ENCODE assay signal across 8 cellular contexts in genomic region chr2:58240595-58240937, GRCh38.
DNase-seq lines count a peak whose midpoint lies in the region; ATAC-seq lines count a peak whose summit lies in the region.

No MANE protein-coding gene starts in this region.

- peaks cover 25% of the 10 kb centered on the region for H3K4me1 Mint-ChIP-seq in T-helper 2 cell treated with Interferon-gamma antibody and Interleukin-4, amounts not matched to agents 5 μg/mL and 100 μg/mL, for 36 hours (ENCODE audit: low read depth)
- peaks cover 20% of the 10 kb centered on the region for H3K4me1 Mint-ChIP-seq in activated naive CD8-positive, alpha-beta T cell (ENCODE audit: low read depth)
- peaks cover 31% of the 10 kb centered on the region for H3K4me1 Mint-ChIP-seq in stimulated activated effector memory CD8-positive, alpha-beta T cell treated with anti-CD3 and anti-CD28 coated beads, Interleukin-12 subunit alpha, Interleukin-12 subunit beta, amount 100 ng/mL, for 72 hours

- H3K27me3 ChIP-seq in iPS-18a (ENCODE audit: control insufficient read depth, insufficient read depth, low read length): no peaks in the 10 kb centered on the region

- no peaks in the 10 kb centered on the region for H3K36me3 Mint-ChIP-seq in T-helper 2 cell treated with Interferon-gamma antibody and Interleukin-4, amounts not matched to agents 5 μg/mL and 100 μg/mL, for 36 hours (ENCODE audit: low read depth)
- H3K36me3 Mint-ChIP-seq in activated naive CD8-positive, alpha-beta T cell: no peaks in the 10 kb centered on the region
- peaks cover 15% of the 10 kb centered on the region for H3K36me3 Mint-ChIP-seq in stimulated activated effector memory CD8-positive, alpha-beta T cell treated with anti-CD3 and anti-CD28 coated beads, Interleukin-12 subunit alpha, Interleukin-12 subunit beta, amount 100 ng/mL, for 72 hours

- H3K27ac Mint-ChIP-seq in T-helper 2 cell treated with Interferon-gamma antibody and Interleukin-4, amounts not matched to agents 5 μg/mL and 100 μg/mL, for 36 hours: peak overlapping the region; percentile 84
- peak overlapping the region; percentile 71 for H3K27ac Mint-ChIP-seq in activated naive CD8-positive, alpha-beta T cell
- peak overlapping the region; percentile 95 for H3K27ac Mint-ChIP-seq in stimulated activated effector memory CD8-positive, alpha-beta T cell treated with anti-CD3 and anti-CD28 coated beads, Interleukin-12 subunit alpha, Interleukin-12 subunit beta, amount 100 ng/mL, for 72 hours

- peak; percentile 5 for ATAC-seq in stimulated activated effector memory CD8-positive, alpha-beta T cell treated with anti-CD3 and anti-CD28 coated beads, Interleukin-12 subunit alpha, Interleukin-12 subunit beta, amount 100 ng/mL, for 72 hours

- H3K9me3 ChIP-seq in KOPT-K1 (ENCODE audit: insufficient read depth, low read length, poor library complexity, severe bottlenecking) (no peaks in the 10 kb centered on the region), iPS-18a (ENCODE audit: control insufficient read depth, low read depth, low read length) (no peaks in the 10 kb centered on the region)

- H3K4me1 ChIP-seq in iPS-18a (ENCODE audit: control insufficient read depth, low read depth, low read length): peaks cover 41% of the 10 kb centered on the region

- H3K27ac ChIP-seq in KOPT-K1 (ENCODE audit: low read depth, low read length, poor library complexity, severe bottlenecking) (peak overlapping the region; percentile 93), iPS-18a (ENCODE audit: low read length) (peak overlapping the region; percentile 37)

- peaks cover 9% of the 10 kb centered on the region for H3K27me3 Mint-ChIP-seq in T-helper 2 cell treated with Interferon-gamma antibody and Interleukin-4, amounts not matched to agents 5 μg/mL and 100 μg/mL, for 36 hours (ENCODE audit: low read depth)
- H3K27me3 Mint-ChIP-seq in activated naive CD8-positive, alpha-beta T cell: peaks cover 5% of the 10 kb centered on the region

- no peaks in the 10 kb centered on the region for H3K9me3 Mint-ChIP-seq in T-helper 2 cell treated with Interferon-gamma antibody and Interleukin-4, amounts not matched to agents 5 μg/mL and 100 μg/mL, for 36 hours
- H3K9me3 Mint-ChIP-seq in activated naive CD8-positive, alpha-beta T cell (ENCODE audit: low read depth): no peaks in the 10 kb centered on the region
- H3K9me3 Mint-ChIP-seq in stimulated activated effector memory CD8-positive, alpha-beta T cell treated with anti-CD3 and anti-CD28 coated beads, Interleukin-12 subunit alpha, Interleukin-12 subunit beta, amount 100 ng/mL, for 72 hours: no peaks in the 10 kb centered on the region

- DNase-seq in T-helper 2 cell treated with Interferon-gamma antibody and Interleukin-4, amounts not matched to agents 5 μg/mL and 100 μg/mL, for 36 hours (ENCODE audit: low spot score): no peak
- DNase-seq in T-helper 2 cell (no peak), GDM1 (lab: John Stamatoyannopoulos, UW) (no peak)
- no peak for DNase-seq in stimulated activated effector memory CD8-positive, alpha-beta T cell treated with anti-CD3 and anti-CD28 coated beads, Interleukin-12 subunit alpha, Interleukin-12 subunit beta, amount 100 ng/mL, for 72 hours (ENCODE audit: low spot score in 2 of 2)
- no peak for DNase-seq in activated CD4-positive, CD25-positive, alpha-beta regulatory T cell treated with anti-CD3 and anti-CD28 coated beads, Interleukin-2, amount 50 U/mL, for 72 hours

- H3K36me3 ChIP-seq in KOPT-K1 (ENCODE audit: insufficient read depth, low read length) (no peaks in the 10 kb centered on the region), iPS-18a (ENCODE audit: control insufficient read depth, low read depth, low read length) (no peaks in the 10 kb centered on the region)

- peak overlapping the region; percentile 93 for H3K9ac ChIP-seq in iPS-18a (ENCODE audit: low read length)

- H3K4me3 Mint-ChIP-seq in T-helper 2 cell treated with Interferon-gamma antibody and Interleukin-4, amounts not matched to agents 5 μg/mL and 100 μg/mL, for 36 hours: peak overlapping the region; percentile 94
- peak overlapping the region; percentile 94 for H3K4me3 Mint-ChIP-seq in activated naive CD8-positive, alpha-beta T cell
- H3K4me3 Mint-ChIP-seq in stimulated activated effector memory CD8-positive, alpha-beta T cell treated with anti-CD3 and anti-CD28 coated beads, Interleukin-12 subunit alpha, Interleukin-12 subunit beta, amount 100 ng/mL, for 72 hours: peak overlapping the region; percentile 93

- peak overlapping the region; percentile 83 for H3K4me3 ChIP-seq in iPS-18a (ENCODE audit: low read length)
